In the genomic region with DNA sequence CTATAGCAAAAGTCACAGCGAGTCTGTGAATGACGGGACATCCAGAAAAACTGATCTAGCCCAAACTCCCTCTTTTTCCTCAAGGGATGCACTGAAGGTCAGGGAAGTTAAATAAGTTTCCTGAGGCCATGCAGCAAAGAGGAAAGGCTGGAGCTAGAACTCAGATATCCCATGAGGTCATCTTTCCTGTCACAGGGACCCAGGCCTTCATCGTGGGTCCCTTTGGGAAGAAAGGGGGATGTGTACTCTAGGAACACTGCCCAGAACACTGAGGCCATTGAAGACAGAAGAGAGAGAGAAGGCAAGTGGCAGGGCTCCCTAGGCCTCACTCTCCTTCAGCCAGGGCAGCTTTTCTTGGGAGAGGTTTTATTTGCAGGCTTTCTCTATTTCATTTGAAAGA, we compare ENCODE assay signal across 27 cellular contexts.
DNase-seq lines count a peak whose midpoint lies in the region; ATAC-seq and TF ChIP-seq lines count a peak whose summit lies in the region.
"Had no signal": no experiment of that assay in that cellular context is flagged by ENCODE, and none has a peak within 500 bp of the region (broad histone marks: within the 10 kb centered on the region; RNA-seq: fewer than 3 reads in every experiment).

No MANE protein-coding gene starts in this region.

- H3K9ac ChIP-seq in BLaER1: no peak overlapping the region
- H3K9ac ChIP-seq: KMS-11 had no signal

- H3K27me3 Mint-ChIP-seq in stimulated activated memory B cell treated with anti-CD40 and anti-IgM and Interleukin-4, amounts not matched to agents 10 μg/mL and 1 μg/mL and 100 μg/mL, for 72 hours: no peaks in the 10 kb centered on the region

- 81 to 86% methylated on average over 3 of the region's 3 CpGs for WGBS in sigmoid colon, 2 donors

- peaks cover 89% of the 10 kb centered on the region for H3K4me1 Mint-ChIP-seq in stimulated activated memory B cell treated with anti-CD40 and anti-IgM and Interleukin-4, amounts not matched to agents 10 μg/mL and 1 μg/mL and 100 μg/mL, for 72 hours

- H3K4me3 ChIP-seq in BLaER1 (no peak overlapping the region), left ventricle myocardium inferior (no peak overlapping the region), sigmoid colon (no peak overlapping the region)
- H3K4me3 ChIP-seq: A549, GM12878 had no signal

- TF ChIP-seq POLR2A in sigmoid colon (IDR thresholded peaks at IDR 0.05): no peak

- no peaks in the 10 kb centered on the region for H3K27me3 ChIP-seq in BLaER1
- H3K27me3 ChIP-seq in left ventricle myocardium inferior (ENCODE audit: low read depth): no peaks in the 10 kb centered on the region
- H3K27me3 ChIP-seq in sigmoid colon: no peaks in the 10 kb centered on the region

- H3K36me3 Mint-ChIP-seq in stimulated activated memory B cell treated with anti-CD40 and anti-IgM and Interleukin-4, amounts not matched to agents 10 μg/mL and 1 μg/mL and 100 μg/mL, for 72 hours: peaks cover 10% of the 10 kb centered on the region
- H3K36me3 Mint-ChIP-seq: CD8-positive, alpha-beta T cell had no signal

- TF ChIP-seq EP300 in sigmoid colon (IDR thresholded peaks at IDR 0.05): no peak

- H3K27ac ChIP-seq in BLaER1: no peak overlapping the region
- H3K27ac ChIP-seq in left ventricle myocardium inferior (replicated peaks): peak overlapping the region; percentile 60
- H3K27ac ChIP-seq in sigmoid colon: no peak overlapping the region
- H3K27ac ChIP-seq: A549, C4-2B, KMS-11 had no signal

- H4K20me1 ChIP-seq in BLaER1: peaks cover 100% of the 10 kb centered on the region

- H3K4me2 ChIP-seq in BLaER1: peak overlapping the region; percentile 12; the same call in 1 of the 2 replicates
- H3K4me2 ChIP-seq: A549, KMS-11 had no signal

- H3K4me1 ChIP-seq in BLaER1: peaks cover 100% of the 10 kb centered on the region
- peaks cover 27% of the 10 kb centered on the region for H3K4me1 ChIP-seq in left ventricle myocardium inferior
- H3K4me1 ChIP-seq in sigmoid colon: no peaks in the 10 kb centered on the region
- H3K4me1 ChIP-seq: A549 had no signal

- in situ Hi-C loops in SK-MEL-5 (cut with HindIII; ENCODE audit: low pct_unique_long_range_greater_than_20kb, low sequenced_read_pairs): no loop called here

- ATAC-seq in stimulated activated memory B cell treated with anti-CD40 and anti-IgM and Interleukin-4, amounts not matched to agents 10 μg/mL and 1 μg/mL and 100 μg/mL, for 72 hours: no peak
- ATAC-seq in GM21423 (IDR thresholded peaks at IDR 0.05; ENCODE audit: unreplicated experiment): no peak
- ATAC-seq: A549; CD8-positive, alpha-beta T cell; GM12878; SK-N-SH treated with all-trans-retinoic acid at 6 μM for 48 hours had no signal

- H3K27ac Mint-ChIP-seq in stimulated activated memory B cell treated with anti-CD40 and anti-IgM and Interleukin-4, amounts not matched to agents 10 μg/mL and 1 μg/mL and 100 μg/mL, for 72 hours: peak overlapping the region; percentile 62
- H3K27ac Mint-ChIP-seq: CD8-positive, alpha-beta T cell had no signal

- intact Hi-C loops in left ventricle myocardium inferior (cut with micrococcal nuclease): no loop called here
- intact Hi-C loops in sigmoid colon (cut with DNase I): no loop called here

- no peak for TF ChIP-seq CTCF in left ventricle myocardium inferior (IDR thresholded peaks at IDR 0.05; ENCODE audit: borderline replicate concordance)
- no peak for TF ChIP-seq CTCF in sigmoid colon (IDR thresholded peaks at IDR 0.05)
- TF ChIP-seq CTCF in GM20000 (IDR thresholded peaks at IDR 0.05; ENCODE audit: extremely low read depth, missing control alignments): no peak

- no peak overlapping the region for H3K4me3 Mint-ChIP-seq in stimulated activated memory B cell treated with anti-CD40 and anti-IgM and Interleukin-4, amounts not matched to agents 10 μg/mL and 1 μg/mL and 100 μg/mL, for 72 hours
- H3K4me3 Mint-ChIP-seq: CD8-positive, alpha-beta T cell had no signal

- H3K36me3 ChIP-seq in BLaER1: peaks cover 98% of the 10 kb centered on the region
- H3K36me3 ChIP-seq in left ventricle myocardium inferior: no peaks in the 10 kb centered on the region
- no peaks in the 10 kb centered on the region for H3K36me3 ChIP-seq in sigmoid colon

- peak; percentile 16 for DNase-seq in SK-MEL-5 (ENCODE audit: low read depth, low spot score)
- no peak for DNase-seq in left ventricle myocardium inferior
- no peak for DNase-seq in sigmoid colon
- no peak for DNase-seq in GM20000 (ENCODE audit: low spot score)
- DNase-seq: AML-193; CD8-positive, alpha-beta T cell; DMS 273 treated with DMSO at 0.1 percent for 48 hours; DMS79; EL; GDM1; HCEC 1CT; IMR-90; NCI-H1092; NCI-H1417 treated with DMSO at 0.1 percent for 48 hours; NCI-H1694 treated with DMSO at 0.1 percent for 48 hours; NCI-H2081; NCI-H2227 treated with DMSO at 0.1 percent for 48 hours; NCI-H510A; NCI-H69 had no signal

- H3K9me3 Mint-ChIP-seq in stimulated activated memory B cell treated with anti-CD40 and anti-IgM and Interleukin-4, amounts not matched to agents 10 μg/mL and 1 μg/mL and 100 μg/mL, for 72 hours: no peaks in the 10 kb centered on the region
- H3K9me3 Mint-ChIP-seq: CD8-positive, alpha-beta T cell had no signal

- no peaks in the 10 kb centered on the region for H3K9me3 ChIP-seq in BLaER1
- H3K9me3 ChIP-seq in left ventricle myocardium inferior (replicated peaks): no peaks in the 10 kb centered on the region
- H3K9me3 ChIP-seq in sigmoid colon: no peaks in the 10 kb centered on the region
- H3K9me3 ChIP-seq: A549 had no signal
